In the genomic region with DNA sequence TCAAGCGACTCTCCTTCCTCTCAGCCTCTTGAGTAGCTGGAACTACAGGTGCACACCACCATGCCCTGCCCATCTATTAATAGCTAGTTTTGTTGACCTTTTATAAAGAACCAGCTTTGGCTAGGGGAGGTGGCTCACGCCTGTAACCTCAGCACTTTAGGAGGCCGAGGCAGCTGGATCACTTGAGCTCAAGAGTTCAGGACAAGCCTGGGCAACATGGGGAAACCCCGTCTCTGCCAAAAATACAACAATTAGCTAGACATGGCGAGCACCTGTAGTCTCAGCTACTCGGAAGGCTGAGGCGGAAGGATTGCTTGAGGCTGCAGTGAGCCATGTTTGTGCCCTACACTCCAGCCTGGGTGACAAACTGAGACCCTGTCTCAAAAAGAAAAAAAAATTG, we compare ENCODE assay signal across 1 cellular context.
TF ChIP-seq lines count a peak whose summit lies in the region.

No MANE protein-coding gene starts in this region.

TF ChIP-seq in GM12878, 131 proteins besides CTCF, POLR2A, EP300 and RAD21:
- TF ChIP-seq MEF2A (IDR thresholded peaks at IDR 0.05; ENCODE audit: insufficient read depth, low read depth, low read length) (0 out of 2 replicates have a peak, but pooled peaks have one; percentile 20), TCF12 (IDR thresholded peaks at IDR 0.05; ENCODE audit: low read depth, low read length) (no peak)
- TF ChIP-seq, protein P1, sequence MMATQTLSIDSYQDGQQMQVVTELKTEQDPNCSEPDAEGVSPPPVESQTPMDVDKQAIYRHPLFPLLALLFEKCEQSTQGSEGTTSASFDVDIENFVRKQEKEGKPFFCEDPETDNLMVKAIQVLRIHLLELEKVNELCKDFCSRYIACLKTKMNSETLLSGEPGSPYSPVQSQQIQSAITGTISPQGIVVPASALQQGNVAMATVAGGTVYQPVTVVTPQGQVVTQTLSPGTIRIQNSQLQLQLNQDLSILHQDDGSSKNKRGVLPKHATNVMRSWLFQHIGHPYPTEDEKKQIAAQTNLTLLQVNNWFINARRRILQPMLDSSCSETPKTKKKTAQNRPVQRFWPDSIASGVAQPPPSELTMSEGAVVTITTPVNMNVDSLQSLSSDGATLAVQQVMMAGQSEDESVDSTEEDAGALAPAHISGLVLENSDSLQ (IDR thresholded peaks at IDR 0.05): no peak
